ENCODE assay signal across 8 cellular contexts in genomic region chr1:8463144-8463927, GRCh38.
DNase-seq lines count a peak whose midpoint lies in the region; ATAC-seq and TF ChIP-seq lines count a peak whose summit lies in the region.

No MANE protein-coding gene starts in this region.

- peaks cover 5% of the 10 kb centered on the region for H3K36me3 Mint-ChIP-seq in activated CD4-positive, alpha-beta memory T cell treated with anti-CD3 and anti-CD28 coated beads for 36 hours
- peaks cover 14% of the 10 kb centered on the region for H3K36me3 Mint-ChIP-seq in activated CD4-positive, alpha-beta memory T cell treated with anti-CD3 and anti-CD28 coated beads, Interleukin-2, amount 10 ng/mL, durations not matched to agents 7 days and 5 days (ENCODE audit: low read depth)
- no peaks in the 10 kb centered on the region for H3K36me3 Mint-ChIP-seq in T-helper 17 cell (ENCODE audit: low read depth)

- peaks cover 24% of the 10 kb centered on the region for H3K4me1 Mint-ChIP-seq in activated CD4-positive, alpha-beta memory T cell treated with anti-CD3 and anti-CD28 coated beads for 36 hours (ENCODE audit: low read depth)
- H3K4me1 Mint-ChIP-seq in activated CD4-positive, alpha-beta memory T cell treated with anti-CD3 and anti-CD28 coated beads, Interleukin-2, amount 10 ng/mL, durations not matched to agents 7 days and 5 days = peaks cover under 1% of the 10 kb centered on the region
- peaks cover 16% of the 10 kb centered on the region for H3K4me1 Mint-ChIP-seq in T-helper 17 cell

- POLR2A ChIA-PET in activated CD4-positive, alpha-beta memory T cell treated with anti-CD3 and anti-CD28 coated beads for 36 hours (lab: Charles Lee) = no interaction called here
- POLR2A ChIA-PET in activated CD4-positive, alpha-beta memory T cell treated with anti-CD3 and anti-CD28 coated beads, Interleukin-2, amount 10 ng/mL, durations not matched to agents 7 days and 5 days (lab: Charles Lee) = interaction anchor here (1.2 to 1.9 kb wide), 2 partner anchors 19 to 60 kb away, joined by 3 to 4 read pairs; no protein-coding TSS in a partner anchor

- in situ Hi-C loops in HAP-1 (cut with MboI; ENCODE audit: low sequenced_read_pairs) = no loop called here

- TF ChIP-seq EP300 in ovary (IDR thresholded peaks at IDR 0.05) = no peak

- peak; percentile 19 for DNase-seq in activated CD4-positive, alpha-beta memory T cell treated with anti-CD3 and anti-CD28 coated beads for 36 hours
- no peak for DNase-seq in activated CD4-positive, alpha-beta memory T cell treated with anti-CD3 and anti-CD28 coated beads, Interleukin-2, amount 10 ng/mL, durations not matched to agents 7 days and 5 days
- no peak for DNase-seq in T-helper 17 cell
- DNase-seq in fibroblast of pulmonary artery (ENCODE audit: low read depth) = peak; percentile 82
- DNase-seq in ovary = peak in 3 of 5 donors; percentile 36 to 49 (median 43)
- DNase-seq in HAP-1 (ENCODE audit: low spot score in 2 of 2) = no peak

- no peaks in the 10 kb centered on the region for H3K36me3 ChIP-seq in ovary
- no peaks in the 10 kb centered on the region for H3K36me3 ChIP-seq in HAP-1 (replicated peaks)

- ATAC-seq in T-helper 17 cell (no peak), GM19455 (IDR thresholded peaks at IDR 0.05; ENCODE audit: unreplicated experiment) (no peak), HG02852 (IDR thresholded peaks at IDR 0.05; ENCODE audit: unreplicated experiment) (no peak)

- CTCF ChIA-PET in activated CD4-positive, alpha-beta memory T cell treated with anti-CD3 and anti-CD28 coated beads for 36 hours (lab: Charles Lee) = interaction anchor here (0.7 kb wide), 1 partner anchor 89 kb away, joined by 3 read pairs; no protein-coding TSS in a partner anchor
- CTCF ChIA-PET in activated CD4-positive, alpha-beta memory T cell treated with anti-CD3 and anti-CD28 coated beads, Interleukin-2, amount 10 ng/mL, durations not matched to agents 7 days and 5 days (lab: Charles Lee) = interaction anchor here (0.7 to 1.0 kb wide), 2 partner anchors 54 to 263 kb away, joined by 3 read pairs; no protein-coding TSS in a partner anchor

- H3K4me1 ChIP-seq in ovary (ENCODE audit: insufficient read depth) = peaks cover 22% of the 10 kb centered on the region
- H3K4me1 ChIP-seq in HAP-1 = peaks cover 8% of the 10 kb centered on the region

- no peak overlapping the region for H3K4me3 Mint-ChIP-seq in activated CD4-positive, alpha-beta memory T cell treated with anti-CD3 and anti-CD28 coated beads for 36 hours
- no peak overlapping the region for H3K4me3 Mint-ChIP-seq in activated CD4-positive, alpha-beta memory T cell treated with anti-CD3 and anti-CD28 coated beads, Interleukin-2, amount 10 ng/mL, durations not matched to agents 7 days and 5 days
- H3K4me3 Mint-ChIP-seq in T-helper 17 cell = no peak overlapping the region

- H3K9me3 ChIP-seq in T-helper 17 cell (ENCODE audit: control insufficient read depth, low read length, poor library complexity, severe bottlenecking) (no peaks in the 10 kb centered on the region), ovary (no peaks in the 10 kb centered on the region), HAP-1 (no peaks in the 10 kb centered on the region)

- H3K4me3 ChIP-seq in fibroblast of pulmonary artery (replicated peaks; ENCODE audit: low read depth, low read length) (peak overlapping the region; percentile 4), ovary (no peak overlapping the region), HAP-1 (no peak overlapping the region)

- peak overlapping the region; percentile 47 to 72 for H3K27ac ChIP-seq in ovary

- H3K9me3 Mint-ChIP-seq in activated CD4-positive, alpha-beta memory T cell treated with anti-CD3 and anti-CD28 coated beads for 36 hours = no peaks in the 10 kb centered on the region
- no peaks in the 10 kb centered on the region for H3K9me3 Mint-ChIP-seq in activated CD4-positive, alpha-beta memory T cell treated with anti-CD3 and anti-CD28 coated beads, Interleukin-2, amount 10 ng/mL, durations not matched to agents 7 days and 5 days

- TF ChIP-seq POLR2A in ovary (IDR thresholded peaks at IDR 0.05) = no peak

- intact Hi-C loops in activated CD4-positive, alpha-beta memory T cell treated with anti-CD3 and anti-CD28 coated beads for 36 hours (cut with micrococcal nuclease) = no loop called here
- intact Hi-C loops in ovary (cut with DNase I) = loop anchor here in 1 of 4 donors (10.0 kb wide), 1 partner anchor 201 kb away; no protein-coding TSS in a partner anchor

- TF ChIP-seq CTCF in fibroblast of pulmonary artery (IDR thresholded peaks at IDR 0.05; ENCODE audit: low read length, missing control alignments) (no peak), ovary (IDR thresholded peaks at IDR 0.05) (no peak)

- 6 to 8% (median 8%) methylated on average over 8 of the region's 8 CpGs for WGBS in ovary, 3 donors

- no peaks in the 10 kb centered on the region for H3K27me3 Mint-ChIP-seq in activated CD4-positive, alpha-beta memory T cell treated with anti-CD3 and anti-CD28 coated beads for 36 hours
- H3K27me3 Mint-ChIP-seq in activated CD4-positive, alpha-beta memory T cell treated with anti-CD3 and anti-CD28 coated beads, Interleukin-2, amount 10 ng/mL, durations not matched to agents 7 days and 5 days = no peaks in the 10 kb centered on the region
- no peaks in the 10 kb centered on the region for H3K27me3 Mint-ChIP-seq in T-helper 17 cell

- H3K27me3 ChIP-seq in ovary (no peaks in the 10 kb centered on the region), HAP-1 (ENCODE audit: low read depth) (no peaks in the 10 kb centered on the region)

- H3K27ac Mint-ChIP-seq in activated CD4-positive, alpha-beta memory T cell treated with anti-CD3 and anti-CD28 coated beads for 36 hours = no peak overlapping the region
- H3K27ac Mint-ChIP-seq in activated CD4-positive, alpha-beta memory T cell treated with anti-CD3 and anti-CD28 coated beads, Interleukin-2, amount 10 ng/mL, durations not matched to agents 7 days and 5 days = no peak overlapping the region
- peak overlapping the region; percentile 59 for H3K27ac Mint-ChIP-seq in T-helper 17 cell

Comparison
In these comparisons a context has a peak if more than half of its experiments do, and no peak if none do; other contexts are left out.
1. DNase-seq: peak in activated CD4-positive, alpha-beta memory T cell treated with anti-CD3 and anti-CD28 coated beads for 36 hours (single experiment), fibroblast of pulmonary artery (single experiment) and ovary (3 of 5); none in activated CD4-positive, alpha-beta memory T cell treated with anti-CD3 and anti-CD28 coated beads, Interleukin-2, amount 10 ng/mL, durations not matched to agents 7 days and 5 days (single experiment), T-helper 17 cell (0 of 3) and HAP-1 (0 of 2).